Comparison of ENCODE assay signal across 1 cellular context in the genomic region with DNA sequence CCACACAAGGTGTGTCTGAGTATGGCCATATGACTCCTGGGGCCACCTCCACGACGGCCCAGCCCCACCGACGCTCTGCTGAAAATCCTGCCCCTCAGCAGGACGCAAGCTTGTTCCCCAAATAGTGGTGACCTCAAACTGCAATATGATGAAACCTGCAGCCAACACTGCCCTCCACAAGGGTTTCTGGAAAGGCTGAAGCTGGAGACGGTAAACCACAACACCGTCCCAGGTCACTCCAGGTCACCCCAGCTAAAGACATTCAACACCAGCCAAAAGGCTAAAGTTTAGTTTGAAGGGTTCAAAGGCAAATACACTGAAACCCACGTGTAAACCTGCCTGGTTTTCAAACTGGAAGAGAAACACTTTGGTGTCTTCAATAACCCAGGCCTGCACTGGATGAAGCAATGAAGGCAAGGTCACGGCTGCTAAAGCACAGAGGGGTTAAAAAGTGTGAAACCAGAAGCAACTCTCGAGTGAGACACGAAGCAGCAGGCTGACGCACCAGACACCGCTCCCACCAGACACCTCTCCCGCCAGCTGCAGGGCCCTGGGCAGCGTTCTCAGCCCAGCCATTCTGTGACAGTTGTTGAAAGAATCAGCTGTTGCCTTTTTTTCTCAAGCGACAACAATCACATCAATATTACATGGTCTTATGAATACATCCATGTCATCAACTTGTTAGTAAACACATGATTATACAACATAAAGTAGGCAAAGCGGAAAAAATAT.
TF ChIP-seq lines count a peak whose summit lies in the region.

No MANE protein-coding gene starts in this region.

TF ChIP-seq in H1, 55 proteins besides CTCF, POLR2A, EP300 and RAD21 (continued from another document):
- no peak for TF ChIP-seq SP4 (IDR thresholded peaks at IDR 0.05; ENCODE audit: low read length)
- TF ChIP-seq POU5F1 (IDR thresholded peaks at IDR 0.05; ENCODE audit: low read depth, low read length), result no peak
- no peak for TF ChIP-seq BCL11A (IDR thresholded peaks at IDR 0.05; ENCODE audit: low read depth in 2 of 2, low read length in 2 of 2)
